In the genomic region with DNA sequence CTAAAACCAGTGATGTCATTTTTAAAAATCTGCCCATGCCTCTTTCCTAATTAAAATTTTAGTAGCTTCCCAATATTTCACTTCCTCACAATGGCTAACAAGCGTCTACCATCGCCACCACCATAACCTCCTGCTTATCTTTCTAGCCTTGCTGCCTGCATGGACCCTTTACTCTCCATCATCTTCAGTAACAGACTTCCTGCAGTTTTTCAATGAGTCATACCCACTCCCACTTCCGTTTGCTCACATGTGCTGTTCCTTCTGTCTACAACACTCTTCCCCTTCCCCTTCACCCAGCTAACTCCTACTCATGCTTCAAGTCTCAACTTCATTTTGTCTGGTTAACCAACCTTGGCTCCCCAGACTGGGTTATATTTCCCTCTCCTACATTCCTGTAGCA, we compare ENCODE assay signal across 1 cellular context.
TF ChIP-seq lines count a peak whose summit lies in the region.

No MANE protein-coding gene starts in this region.

TF ChIP-seq in GM12878, 131 proteins besides CTCF, POLR2A, EP300 and RAD21 (continued from another document):
- TF ChIP-seq, protein P1, sequence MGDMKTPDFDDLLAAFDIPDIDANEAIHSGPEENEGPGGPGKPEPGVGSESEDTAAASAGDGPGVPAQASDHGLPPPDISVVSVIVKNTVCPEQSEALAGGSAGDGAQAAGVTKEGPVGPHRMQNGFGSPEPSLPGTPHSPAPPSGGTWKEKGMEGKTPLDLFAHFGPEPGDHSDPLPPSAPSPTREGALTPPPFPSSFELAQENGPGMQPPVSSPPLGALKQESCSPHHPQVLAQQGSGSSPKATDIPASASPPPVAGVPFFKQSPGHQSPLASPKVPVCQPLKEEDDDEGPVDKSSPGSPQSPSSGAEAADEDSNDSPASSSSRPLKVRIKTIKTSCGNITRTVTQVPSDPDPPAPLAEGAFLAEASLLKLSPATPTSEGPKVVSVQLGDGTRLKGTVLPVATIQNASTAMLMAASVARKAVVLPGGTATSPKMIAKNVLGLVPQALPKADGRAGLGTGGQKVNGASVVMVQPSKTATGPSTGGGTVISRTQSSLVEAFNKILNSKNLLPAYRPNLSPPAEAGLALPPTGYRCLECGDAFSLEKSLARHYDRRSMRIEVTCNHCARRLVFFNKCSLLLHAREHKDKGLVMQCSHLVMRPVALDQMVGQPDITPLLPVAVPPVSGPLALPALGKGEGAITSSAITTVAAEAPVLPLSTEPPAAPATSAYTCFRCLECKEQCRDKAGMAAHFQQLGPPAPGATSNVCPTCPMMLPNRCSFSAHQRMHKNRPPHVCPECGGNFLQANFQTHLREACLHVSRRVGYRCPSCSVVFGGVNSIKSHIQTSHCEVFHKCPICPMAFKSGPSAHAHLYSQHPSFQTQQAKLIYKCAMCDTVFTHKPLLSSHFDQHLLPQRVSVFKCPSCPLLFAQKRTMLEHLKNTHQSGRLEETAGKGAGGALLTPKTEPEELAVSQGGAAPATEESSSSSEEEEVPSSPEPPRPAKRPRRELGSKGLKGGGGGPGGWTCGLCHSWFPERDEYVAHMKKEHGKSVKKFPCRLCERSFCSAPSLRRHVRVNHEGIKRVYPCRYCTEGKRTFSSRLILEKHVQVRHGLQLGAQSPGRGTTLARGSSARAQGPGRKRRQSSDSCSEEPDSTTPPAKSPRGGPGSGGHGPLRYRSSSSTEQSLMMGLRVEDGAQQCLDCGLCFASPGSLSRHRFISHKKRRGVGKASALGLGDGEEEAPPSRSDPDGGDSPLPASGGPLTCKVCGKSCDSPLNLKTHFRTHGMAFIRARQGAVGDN (IDR thresholded peaks at IDR 0.05): 0 out of 2 replicates have a peak, but pooled peaks have one; percentile 40
- TF ChIP-seq MYB (IDR thresholded peaks at IDR 0.05; ENCODE audit: borderline replicate concordance, low read depth, low read length): no peak
- peak; percentile 17; the same call in 1 of the 2 replicates for TF ChIP-seq RUNX3 (IDR thresholded peaks at IDR 0.05; ENCODE audit: low read length)
- peak; percentile 56 for TF ChIP-seq IKZF1 (conservative IDR thresholded peaks at IDR 0.05)
- TF ChIP-seq TCF7 (IDR thresholded peaks at IDR 0.05; ENCODE audit: borderline replicate concordance): no peak
- peak; percentile 58; the same call in 1 of the 2 replicates for TF ChIP-seq GABPA (IDR thresholded peaks at IDR 0.05; ENCODE audit: low read depth)
- TF ChIP-seq BRCA1 (IDR thresholded peaks at IDR 0.05; ENCODE audit: low read depth, low read length): no peak
- no peak for TF ChIP-seq NR2C1 (IDR thresholded peaks at IDR 0.05)
- TF ChIP-seq MEF2A (IDR thresholded peaks at IDR 0.05; ENCODE audit: insufficient read depth, low read depth, low read length): no peak
- 0 out of 2 replicates have a peak, but pooled peaks have one; percentile 14 for TF ChIP-seq YY1 (IDR thresholded peaks at IDR 0.05; ENCODE audit: low read depth, low read length)
- peak; percentile 26; the same call in 1 of the 2 replicates for TF ChIP-seq ZNF24 (IDR thresholded peaks at IDR 0.05)
- TF ChIP-seq EED (IDR thresholded peaks at IDR 0.05; ENCODE audit: low read depth): peak; percentile 70; the same call in 1 of the 2 replicates
- TF ChIP-seq ATF7 (IDR thresholded peaks at IDR 0.05; ENCODE audit: low read depth): peak; percentile 76
- TF ChIP-seq EZH2 (IDR thresholded peaks at IDR 0.05; ENCODE audit: borderline replicate concordance, control insufficient read depth, low read depth, low read length): no peak
- TF ChIP-seq IKZF2 (IDR thresholded peaks at IDR 0.05): peak; percentile 71 to 79
- TF ChIP-seq, protein P2, sequence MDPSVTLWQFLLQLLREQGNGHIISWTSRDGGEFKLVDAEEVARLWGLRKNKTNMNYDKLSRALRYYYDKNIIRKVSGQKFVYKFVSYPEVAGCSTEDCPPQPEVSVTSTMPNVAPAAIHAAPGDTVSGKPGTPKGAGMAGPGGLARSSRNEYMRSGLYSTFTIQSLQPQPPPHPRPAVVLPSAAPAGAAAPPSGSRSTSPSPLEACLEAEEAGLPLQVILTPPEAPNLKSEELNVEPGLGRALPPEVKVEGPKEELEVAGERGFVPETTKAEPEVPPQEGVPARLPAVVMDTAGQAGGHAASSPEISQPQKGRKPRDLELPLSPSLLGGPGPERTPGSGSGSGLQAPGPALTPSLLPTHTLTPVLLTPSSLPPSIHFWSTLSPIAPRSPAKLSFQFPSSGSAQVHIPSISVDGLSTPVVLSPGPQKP (IDR thresholded peaks at IDR 0.05; ENCODE audit: low read depth, low read length): no peak
- peak; percentile 29; the same call in 1 of the 2 replicates for TF ChIP-seq JUNB (IDR thresholded peaks at IDR 0.05)
- peak; percentile 63; the same call in 1 of the 2 replicates for TF ChIP-seq SPI1 (IDR thresholded peaks at IDR 0.05; ENCODE audit: borderline replicate concordance, insufficient read depth, low read depth, low read length)
- TF ChIP-seq IRF4 (IDR thresholded peaks at IDR 0.05; ENCODE audit: low read depth, low read length): no peak
- TF ChIP-seq SMARCA5 (IDR thresholded peaks at IDR 0.05): 0 out of 2 replicates have a peak, but pooled peaks have one; percentile 64
- TF ChIP-seq HDGF (IDR thresholded peaks at IDR 0.05): peak; percentile 40; the same call in 1 of the 2 replicates
- TF ChIP-seq KLF5 (IDR thresholded peaks at IDR 0.05; ENCODE audit: partially characterized antibody): no peak
- 0 out of 2 replicates have a peak, but pooled peaks have one; percentile 39 for TF ChIP-seq NBN (IDR thresholded peaks at IDR 0.05)
- no peak for TF ChIP-seq PML (IDR thresholded peaks at IDR 0.05; ENCODE audit: low read length)
- TF ChIP-seq, protein P3, sequence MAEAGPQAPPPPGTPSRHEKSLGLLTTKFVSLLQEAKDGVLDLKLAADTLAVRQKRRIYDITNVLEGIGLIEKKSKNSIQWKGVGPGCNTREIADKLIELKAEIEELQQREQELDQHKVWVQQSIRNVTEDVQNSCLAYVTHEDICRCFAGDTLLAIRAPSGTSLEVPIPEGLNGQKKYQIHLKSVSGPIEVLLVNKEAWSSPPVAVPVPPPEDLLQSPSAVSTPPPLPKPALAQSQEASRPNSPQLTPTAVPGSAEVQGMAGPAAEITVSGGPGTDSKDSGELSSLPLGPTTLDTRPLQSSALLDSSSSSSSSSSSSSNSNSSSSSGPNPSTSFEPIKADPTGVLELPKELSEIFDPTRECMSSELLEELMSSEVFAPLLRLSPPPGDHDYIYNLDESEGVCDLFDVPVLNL (IDR thresholded peaks at IDR 0.05; ENCODE audit: low read depth, low read length): no peak
